Comparison of ENCODE assay signal across 1 cellular context in the genomic region with DNA sequence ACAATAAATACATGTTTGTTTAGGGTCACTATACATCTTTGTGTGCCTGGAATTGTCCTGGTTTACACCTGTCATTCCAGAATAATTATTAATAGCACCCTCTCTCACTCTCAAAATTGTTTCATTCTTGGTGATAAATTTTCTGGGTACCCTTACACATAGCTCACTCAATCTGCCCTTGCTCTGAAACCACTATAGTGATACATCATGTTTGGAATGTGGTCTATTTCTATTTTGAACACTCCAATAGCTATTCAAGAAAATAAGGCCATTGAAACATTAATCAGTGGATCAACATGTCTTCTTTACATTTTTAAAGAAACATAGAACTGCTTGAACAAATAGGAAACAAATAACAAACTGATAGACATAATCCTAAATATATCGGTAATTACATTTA.
TF ChIP-seq lines count a peak whose summit lies in the region.

No MANE protein-coding gene starts in this region.

TF ChIP-seq in IMR-90, 13 proteins besides CTCF, POLR2A, EP300 and RAD21:
- TF ChIP-seq MXI1 (IDR thresholded peaks at IDR 0.05; ENCODE audit: borderline replicate concordance, low read depth, low read length) (no peak), MAFK (IDR thresholded peaks at IDR 0.05; ENCODE audit: low read depth, low read length) (no peak), RCOR1 (IDR thresholded peaks at IDR 0.05; ENCODE audit: insufficient replicate concordance, low read length) (no peak), MAZ (IDR thresholded peaks at IDR 0.05; ENCODE audit: borderline replicate concordance, low read depth, low read length) (no peak), NFE2L2 (IDR thresholded peaks at IDR 0.05; ENCODE audit: low read depth, low read length) (no peak), FOS (IDR thresholded peaks at IDR 0.05; ENCODE audit: low read depth, low read length) (no peak), CEBPB (IDR thresholded peaks at IDR 0.05; ENCODE audit: low read depth, low read length) (no peak), BHLHE40 (IDR thresholded peaks at IDR 0.05; ENCODE audit: low read depth, low read length) (no peak), RFX5 (IDR thresholded peaks at IDR 0.05; ENCODE audit: low read depth, low read length) (no peak), SMC3 (IDR thresholded peaks at IDR 0.05; ENCODE audit: low read depth, low read length) (no peak), CHD1 (IDR thresholded peaks at IDR 0.05; ENCODE audit: low read depth, low read length) (no peak)
- TF ChIP-seq, protein P1, sequence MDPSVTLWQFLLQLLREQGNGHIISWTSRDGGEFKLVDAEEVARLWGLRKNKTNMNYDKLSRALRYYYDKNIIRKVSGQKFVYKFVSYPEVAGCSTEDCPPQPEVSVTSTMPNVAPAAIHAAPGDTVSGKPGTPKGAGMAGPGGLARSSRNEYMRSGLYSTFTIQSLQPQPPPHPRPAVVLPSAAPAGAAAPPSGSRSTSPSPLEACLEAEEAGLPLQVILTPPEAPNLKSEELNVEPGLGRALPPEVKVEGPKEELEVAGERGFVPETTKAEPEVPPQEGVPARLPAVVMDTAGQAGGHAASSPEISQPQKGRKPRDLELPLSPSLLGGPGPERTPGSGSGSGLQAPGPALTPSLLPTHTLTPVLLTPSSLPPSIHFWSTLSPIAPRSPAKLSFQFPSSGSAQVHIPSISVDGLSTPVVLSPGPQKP (IDR thresholded peaks at IDR 0.05; ENCODE audit: borderline replicate concordance, low read depth, low read length) = no peak
- TF ChIP-seq, protein P2, sequence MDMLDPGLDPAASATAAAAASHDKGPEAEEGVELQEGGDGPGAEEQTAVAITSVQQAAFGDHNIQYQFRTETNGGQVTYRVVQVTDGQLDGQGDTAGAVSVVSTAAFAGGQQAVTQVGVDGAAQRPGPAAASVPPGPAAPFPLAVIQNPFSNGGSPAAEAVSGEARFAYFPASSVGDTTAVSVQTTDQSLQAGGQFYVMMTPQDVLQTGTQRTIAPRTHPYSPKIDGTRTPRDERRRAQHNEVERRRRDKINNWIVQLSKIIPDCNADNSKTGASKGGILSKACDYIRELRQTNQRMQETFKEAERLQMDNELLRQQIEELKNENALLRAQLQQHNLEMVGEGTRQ (IDR thresholded peaks at IDR 0.05; ENCODE audit: low read depth, low read length) = no peak
